In genomic region chr14:72907886-72908285, GRCh38 we compare ENCODE assay signal across 1 cellular context.
TF ChIP-seq lines count a peak whose summit lies in the region.

No MANE protein-coding gene starts in this region.

TF ChIP-seq in K562, 482 proteins besides CTCF, POLR2A, EP300 and RAD21 (continued from another document):
- TF ChIP-seq MGA (IDR thresholded peaks at IDR 0.05) (peak; percentile 35; the same call in 1 of the 2 replicates), GTF2E2 (tag; IDR thresholded peaks at IDR 0.05) (peak; percentile 83; the same call in 1 of the 2 replicates), NRF1 (conservative IDR thresholded peaks at IDR 0.05 in 1 of 2, IDR thresholded peaks at IDR 0.05 in 1 of 2) (0 out of 4 replicates have a peak, but pooled peaks have one; percentile 5 to 22), ERF (CRISPR knock-in tag; IDR thresholded peaks at IDR 0.05) (no peak), PKNOX1 (IDR thresholded peaks at IDR 0.05) (no peak), MTA3 (IDR thresholded peaks at IDR 0.05; ENCODE audit: borderline replicate concordance) (no peak), YY1 (IDR thresholded peaks at IDR 0.05; ENCODE audit: borderline replicate concordance in 1 of 3, control insufficient read depth in 1 of 3, extremely low read depth in 1 of 3, insufficient read depth in 3 of 3, insufficient read length in 1 of 3, insufficient replicate concordance in 2 of 3, low read depth in 1 of 3, low read length in 2 of 3) (peak in 1 of 3 experiments; percentile 5), ZMIZ1 (IDR thresholded peaks at IDR 0.05; ENCODE audit: low read depth in 2 of 2, low read length in 2 of 2) (0 out of 4 replicates have a peak, but pooled peaks of 1 of the 2 experiments have one; percentile 21)
- TF ChIP-seq, protein P1, sequence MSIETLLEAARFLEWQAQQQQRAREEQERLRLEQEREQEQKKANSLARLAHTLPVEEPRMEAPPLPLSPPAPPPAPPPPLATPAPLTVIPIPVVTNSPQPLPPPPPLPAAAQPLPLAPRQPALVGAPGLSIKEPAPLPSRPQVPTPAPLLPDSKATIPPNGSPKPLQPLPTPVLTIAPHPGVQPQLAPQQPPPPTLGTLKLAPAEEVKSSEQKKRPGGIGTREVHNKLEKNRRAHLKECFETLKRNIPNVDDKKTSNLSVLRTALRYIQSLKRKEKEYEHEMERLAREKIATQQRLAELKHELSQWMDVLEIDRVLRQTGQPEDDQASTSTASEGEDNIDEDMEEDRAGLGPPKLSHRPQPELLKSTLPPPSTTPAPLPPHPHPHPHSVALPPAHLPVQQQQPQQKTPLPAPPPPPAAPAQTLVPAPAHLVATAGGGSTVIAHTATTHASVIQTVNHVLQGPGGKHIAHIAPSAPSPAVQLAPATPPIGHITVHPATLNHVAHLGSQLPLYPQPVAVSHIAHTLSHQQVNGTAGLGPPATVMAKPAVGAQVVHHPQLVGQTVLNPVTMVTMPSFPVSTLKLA (conservative IDR thresholded peaks at IDR 0.05): peak; percentile 9 to 39; a peak in 1 of 4 replicates
TF ChIP-seq in K562: peak in this region for 31.
